ENCODE assay signal across 2 cellular contexts in the genomic region with DNA sequence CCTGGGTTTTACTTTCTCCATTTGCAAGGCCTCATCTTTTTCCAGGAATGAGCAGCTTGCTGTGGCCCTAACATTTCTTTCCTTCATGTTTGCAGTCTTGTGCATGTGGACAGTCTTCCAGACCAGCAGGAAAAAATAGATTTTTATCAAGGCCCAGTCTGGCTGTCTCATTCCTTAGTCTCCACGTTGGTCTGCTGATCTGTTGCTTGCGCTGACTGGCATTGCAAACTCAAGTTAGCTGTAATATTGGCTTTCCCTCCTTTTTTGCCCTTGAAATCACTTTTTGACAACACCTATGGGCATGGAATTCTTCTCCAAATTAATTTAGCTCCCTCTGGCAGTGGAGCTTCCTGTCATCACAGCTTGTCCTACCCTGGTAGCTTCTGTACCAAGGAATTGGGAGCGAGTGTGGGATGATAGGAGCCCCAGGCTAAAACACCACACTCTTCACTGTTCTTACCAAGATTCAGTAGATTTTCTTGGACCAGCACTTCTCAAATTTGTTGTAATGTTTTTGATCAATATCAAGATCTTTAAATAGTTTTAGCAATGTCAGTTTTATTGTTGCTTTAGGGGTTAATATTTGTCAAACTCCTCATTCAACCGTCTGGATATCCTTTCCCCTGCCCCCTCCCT.
TF ChIP-seq lines count a peak whose summit lies in the region.

No MANE protein-coding gene starts in this region.

TF ChIP-seq in GM23338, 12 proteins besides CTCF, POLR2A, EP300 and RAD21:
- TF ChIP-seq, protein P1, sequence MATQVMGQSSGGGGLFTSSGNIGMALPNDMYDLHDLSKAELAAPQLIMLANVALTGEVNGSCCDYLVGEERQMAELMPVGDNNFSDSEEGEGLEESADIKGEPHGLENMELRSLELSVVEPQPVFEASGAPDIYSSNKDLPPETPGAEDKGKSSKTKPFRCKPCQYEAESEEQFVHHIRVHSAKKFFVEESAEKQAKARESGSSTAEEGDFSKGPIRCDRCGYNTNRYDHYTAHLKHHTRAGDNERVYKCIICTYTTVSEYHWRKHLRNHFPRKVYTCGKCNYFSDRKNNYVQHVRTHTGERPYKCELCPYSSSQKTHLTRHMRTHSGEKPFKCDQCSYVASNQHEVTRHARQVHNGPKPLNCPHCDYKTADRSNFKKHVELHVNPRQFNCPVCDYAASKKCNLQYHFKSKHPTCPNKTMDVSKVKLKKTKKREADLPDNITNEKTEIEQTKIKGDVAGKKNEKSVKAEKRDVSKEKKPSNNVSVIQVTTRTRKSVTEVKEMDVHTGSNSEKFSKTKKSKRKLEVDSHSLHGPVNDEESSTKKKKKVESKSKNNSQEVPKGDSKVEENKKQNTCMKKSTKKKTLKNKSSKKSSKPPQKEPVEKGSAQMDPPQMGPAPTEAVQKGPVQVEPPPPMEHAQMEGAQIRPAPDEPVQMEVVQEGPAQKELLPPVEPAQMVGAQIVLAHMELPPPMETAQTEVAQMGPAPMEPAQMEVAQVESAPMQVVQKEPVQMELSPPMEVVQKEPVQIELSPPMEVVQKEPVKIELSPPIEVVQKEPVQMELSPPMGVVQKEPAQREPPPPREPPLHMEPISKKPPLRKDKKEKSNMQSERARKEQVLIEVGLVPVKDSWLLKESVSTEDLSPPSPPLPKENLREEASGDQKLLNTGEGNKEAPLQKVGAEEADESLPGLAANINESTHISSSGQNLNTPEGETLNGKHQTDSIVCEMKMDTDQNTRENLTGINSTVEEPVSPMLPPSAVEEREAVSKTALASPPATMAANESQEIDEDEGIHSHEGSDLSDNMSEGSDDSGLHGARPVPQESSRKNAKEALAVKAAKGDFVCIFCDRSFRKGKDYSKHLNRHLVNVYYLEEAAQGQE (IDR thresholded peaks at IDR 0.05; ENCODE audit: unreplicated experiment), result no peak
- TF ChIP-seq STAT1 (IDR thresholded peaks at IDR 0.05; ENCODE audit: unreplicated experiment), result no peak
- TF ChIP-seq JUNB (IDR thresholded peaks at IDR 0.05; ENCODE audit: unreplicated experiment), result no peak
- TF ChIP-seq, protein P2, sequence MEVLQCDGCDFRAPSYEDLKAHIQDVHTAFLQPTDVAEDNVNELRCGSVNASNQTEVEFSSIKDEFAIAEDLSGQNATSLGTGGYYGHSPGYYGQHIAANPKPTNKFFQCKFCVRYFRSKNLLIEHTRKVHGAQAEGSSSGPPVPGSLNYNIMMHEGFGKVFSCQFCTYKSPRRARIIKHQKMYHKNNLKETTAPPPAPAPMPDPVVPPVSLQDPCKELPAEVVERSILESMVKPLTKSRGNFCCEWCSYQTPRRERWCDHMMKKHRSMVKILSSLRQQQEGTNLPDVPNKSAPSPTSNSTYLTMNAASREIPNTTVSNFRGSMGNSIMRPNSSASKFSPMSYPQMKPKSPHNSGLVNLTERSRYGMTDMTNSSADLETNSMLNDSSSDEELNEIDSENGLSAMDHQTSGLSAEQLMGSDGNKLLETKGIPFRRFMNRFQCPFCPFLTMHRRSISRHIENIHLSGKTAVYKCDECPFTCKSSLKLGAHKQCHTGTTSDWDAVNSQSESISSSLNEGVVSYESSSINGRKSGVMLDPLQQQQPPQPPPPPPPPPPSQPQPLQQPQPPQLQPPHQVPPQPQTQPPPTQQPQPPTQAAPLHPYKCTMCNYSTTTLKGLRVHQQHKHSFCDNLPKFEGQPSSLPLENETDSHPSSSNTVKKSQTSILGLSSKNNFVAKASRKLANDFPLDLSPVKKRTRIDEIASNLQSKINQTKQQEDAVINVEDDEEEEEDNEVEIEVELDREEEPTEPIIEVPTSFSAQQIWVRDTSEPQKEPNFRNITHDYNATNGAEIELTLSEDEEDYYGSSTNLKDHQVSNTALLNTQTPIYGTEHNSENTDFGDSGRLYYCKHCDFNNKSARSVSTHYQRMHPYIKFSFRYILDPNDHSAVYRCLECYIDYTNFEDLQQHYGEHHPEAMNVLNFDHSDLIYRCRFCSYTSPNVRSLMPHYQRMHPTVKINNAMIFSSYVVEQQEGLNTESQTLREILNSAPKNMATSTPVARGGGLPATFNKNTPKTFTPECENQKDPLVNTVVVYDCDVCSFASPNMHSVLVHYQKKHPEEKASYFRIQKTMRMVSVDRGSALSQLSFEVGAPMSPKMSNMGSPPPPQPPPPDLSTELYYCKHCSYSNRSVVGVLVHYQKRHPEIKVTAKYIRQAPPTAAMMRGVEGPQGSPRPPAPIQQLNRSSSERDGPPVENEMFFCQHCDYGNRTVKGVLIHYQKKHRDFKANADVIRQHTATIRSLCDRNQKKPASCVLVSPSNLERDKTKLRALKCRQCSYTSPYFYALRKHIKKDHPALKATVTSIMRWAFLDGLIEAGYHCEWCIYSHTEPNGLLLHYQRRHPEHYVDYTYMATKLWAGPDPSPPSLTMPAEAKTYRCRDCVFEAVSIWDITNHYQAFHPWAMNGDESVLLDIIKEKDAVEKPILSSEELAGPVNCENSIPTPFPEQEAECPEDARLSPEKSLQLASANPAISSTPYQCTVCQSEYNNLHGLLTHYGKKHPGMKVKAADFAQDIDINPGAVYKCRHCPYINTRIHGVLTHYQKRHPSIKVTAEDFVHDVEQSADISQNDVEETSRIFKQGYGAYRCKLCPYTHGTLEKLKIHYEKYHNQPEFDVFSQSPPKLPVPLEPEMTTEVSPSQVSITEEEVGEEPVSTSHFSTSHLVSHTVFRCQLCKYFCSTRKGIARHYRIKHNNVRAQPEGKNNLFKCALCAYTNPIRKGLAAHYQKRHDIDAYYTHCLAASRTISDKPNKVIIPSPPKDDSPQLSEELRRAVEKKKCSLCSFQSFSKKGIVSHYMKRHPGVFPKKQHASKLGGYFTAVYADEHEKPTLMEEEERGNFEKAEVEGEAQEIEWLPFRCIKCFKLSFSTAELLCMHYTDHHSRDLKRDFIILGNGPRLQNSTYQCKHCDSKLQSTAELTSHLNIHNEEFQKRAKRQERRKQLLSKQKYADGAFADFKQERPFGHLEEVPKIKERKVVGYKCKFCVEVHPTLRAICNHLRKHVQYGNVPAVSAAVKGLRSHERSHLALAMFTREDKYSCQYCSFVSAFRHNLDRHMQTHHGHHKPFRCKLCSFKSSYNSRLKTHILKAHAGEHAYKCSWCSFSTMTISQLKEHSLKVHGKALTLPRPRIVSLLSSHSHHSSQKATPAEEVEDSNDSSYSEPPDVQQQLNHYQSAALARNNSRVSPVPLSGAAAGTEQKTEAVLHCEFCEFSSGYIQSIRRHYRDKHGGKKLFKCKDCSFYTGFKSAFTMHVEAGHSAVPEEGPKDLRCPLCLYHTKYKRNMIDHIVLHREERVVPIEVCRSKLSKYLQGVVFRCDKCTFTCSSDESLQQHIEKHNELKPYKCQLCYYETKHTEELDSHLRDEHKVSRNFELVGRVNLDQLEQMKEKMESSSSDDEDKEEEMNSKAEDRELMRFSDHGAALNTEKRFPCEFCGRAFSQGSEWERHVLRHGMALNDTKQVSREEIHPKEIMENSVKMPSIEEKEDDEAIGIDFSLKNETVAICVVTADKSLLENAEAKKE (CRISPR knock-in tag; IDR thresholded peaks at IDR 0.05), result no peak
- no peak for TF ChIP-seq EZH2phosphoT487 (IDR thresholded peaks at IDR 0.05; ENCODE audit: unreplicated experiment)
- TF ChIP-seq EZH2 (IDR thresholded peaks at IDR 0.05; ENCODE audit: low read depth, unreplicated experiment), result no peak
- TF ChIP-seq ZNF331 (CRISPR knock-in tag; IDR thresholded peaks at IDR 0.05; ENCODE audit: low read depth), result no peak
- TF ChIP-seq, protein P3, sequence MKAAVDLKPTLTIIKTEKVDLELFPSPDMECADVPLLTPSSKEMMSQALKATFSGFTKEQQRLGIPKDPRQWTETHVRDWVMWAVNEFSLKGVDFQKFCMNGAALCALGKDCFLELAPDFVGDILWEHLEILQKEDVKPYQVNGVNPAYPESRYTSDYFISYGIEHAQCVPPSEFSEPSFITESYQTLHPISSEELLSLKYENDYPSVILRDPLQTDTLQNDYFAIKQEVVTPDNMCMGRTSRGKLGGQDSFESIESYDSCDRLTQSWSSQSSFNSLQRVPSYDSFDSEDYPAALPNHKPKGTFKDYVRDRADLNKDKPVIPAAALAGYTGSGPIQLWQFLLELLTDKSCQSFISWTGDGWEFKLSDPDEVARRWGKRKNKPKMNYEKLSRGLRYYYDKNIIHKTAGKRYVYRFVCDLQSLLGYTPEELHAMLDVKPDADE (IDR thresholded peaks at IDR 0.05), result no peak
- TF ChIP-seq ZNF114 (CRISPR knock-in tag; IDR thresholded peaks at IDR 0.05), result no peak

TF ChIP-seq in H1, 55 proteins besides CTCF, POLR2A, EP300 and RAD21:
- no peak for TF ChIP-seq SIX5 (IDR thresholded peaks at IDR 0.05; ENCODE audit: low read depth, low read length)
- no peak for TF ChIP-seq YY1 (IDR thresholded peaks at IDR 0.05; ENCODE audit: low read depth, low read length)
- TF ChIP-seq SIRT6 (IDR thresholded peaks at IDR 0.05; ENCODE audit: low read length), result no peak
- TF ChIP-seq RBBP5 (IDR thresholded peaks at IDR 0.05; ENCODE audit: borderline replicate concordance, low read depth, low read length), result no peak
- TF ChIP-seq NRF1 (IDR thresholded peaks at IDR 0.05; ENCODE audit: low read depth, low read length), result no peak
- TF ChIP-seq EZH2 (IDR thresholded peaks at IDR 0.05; ENCODE audit: low read depth, low read length, severe bottlenecking), result no peak
- TF ChIP-seq TEAD4 (IDR thresholded peaks at IDR 0.05; ENCODE audit: low read depth, low read length), result no peak
- no peak for TF ChIP-seq SUZ12 (IDR thresholded peaks at IDR 0.05; ENCODE audit: low read length)
- no peak for TF ChIP-seq ZNF274 (IDR thresholded peaks at IDR 0.05; ENCODE audit: borderline replicate concordance, extremely low read depth, low read length)
- TF ChIP-seq MAFK (IDR thresholded peaks at IDR 0.05; ENCODE audit: low read depth, low read length), result no peak
- no peak for TF ChIP-seq SIN3A (conservative IDR thresholded peaks at IDR 0.05 in 1 of 2, IDR thresholded peaks at IDR 0.05 in 1 of 2; ENCODE audit: low read depth in 1 of 2, low read length in 2 of 2)
- TF ChIP-seq, protein P4, sequence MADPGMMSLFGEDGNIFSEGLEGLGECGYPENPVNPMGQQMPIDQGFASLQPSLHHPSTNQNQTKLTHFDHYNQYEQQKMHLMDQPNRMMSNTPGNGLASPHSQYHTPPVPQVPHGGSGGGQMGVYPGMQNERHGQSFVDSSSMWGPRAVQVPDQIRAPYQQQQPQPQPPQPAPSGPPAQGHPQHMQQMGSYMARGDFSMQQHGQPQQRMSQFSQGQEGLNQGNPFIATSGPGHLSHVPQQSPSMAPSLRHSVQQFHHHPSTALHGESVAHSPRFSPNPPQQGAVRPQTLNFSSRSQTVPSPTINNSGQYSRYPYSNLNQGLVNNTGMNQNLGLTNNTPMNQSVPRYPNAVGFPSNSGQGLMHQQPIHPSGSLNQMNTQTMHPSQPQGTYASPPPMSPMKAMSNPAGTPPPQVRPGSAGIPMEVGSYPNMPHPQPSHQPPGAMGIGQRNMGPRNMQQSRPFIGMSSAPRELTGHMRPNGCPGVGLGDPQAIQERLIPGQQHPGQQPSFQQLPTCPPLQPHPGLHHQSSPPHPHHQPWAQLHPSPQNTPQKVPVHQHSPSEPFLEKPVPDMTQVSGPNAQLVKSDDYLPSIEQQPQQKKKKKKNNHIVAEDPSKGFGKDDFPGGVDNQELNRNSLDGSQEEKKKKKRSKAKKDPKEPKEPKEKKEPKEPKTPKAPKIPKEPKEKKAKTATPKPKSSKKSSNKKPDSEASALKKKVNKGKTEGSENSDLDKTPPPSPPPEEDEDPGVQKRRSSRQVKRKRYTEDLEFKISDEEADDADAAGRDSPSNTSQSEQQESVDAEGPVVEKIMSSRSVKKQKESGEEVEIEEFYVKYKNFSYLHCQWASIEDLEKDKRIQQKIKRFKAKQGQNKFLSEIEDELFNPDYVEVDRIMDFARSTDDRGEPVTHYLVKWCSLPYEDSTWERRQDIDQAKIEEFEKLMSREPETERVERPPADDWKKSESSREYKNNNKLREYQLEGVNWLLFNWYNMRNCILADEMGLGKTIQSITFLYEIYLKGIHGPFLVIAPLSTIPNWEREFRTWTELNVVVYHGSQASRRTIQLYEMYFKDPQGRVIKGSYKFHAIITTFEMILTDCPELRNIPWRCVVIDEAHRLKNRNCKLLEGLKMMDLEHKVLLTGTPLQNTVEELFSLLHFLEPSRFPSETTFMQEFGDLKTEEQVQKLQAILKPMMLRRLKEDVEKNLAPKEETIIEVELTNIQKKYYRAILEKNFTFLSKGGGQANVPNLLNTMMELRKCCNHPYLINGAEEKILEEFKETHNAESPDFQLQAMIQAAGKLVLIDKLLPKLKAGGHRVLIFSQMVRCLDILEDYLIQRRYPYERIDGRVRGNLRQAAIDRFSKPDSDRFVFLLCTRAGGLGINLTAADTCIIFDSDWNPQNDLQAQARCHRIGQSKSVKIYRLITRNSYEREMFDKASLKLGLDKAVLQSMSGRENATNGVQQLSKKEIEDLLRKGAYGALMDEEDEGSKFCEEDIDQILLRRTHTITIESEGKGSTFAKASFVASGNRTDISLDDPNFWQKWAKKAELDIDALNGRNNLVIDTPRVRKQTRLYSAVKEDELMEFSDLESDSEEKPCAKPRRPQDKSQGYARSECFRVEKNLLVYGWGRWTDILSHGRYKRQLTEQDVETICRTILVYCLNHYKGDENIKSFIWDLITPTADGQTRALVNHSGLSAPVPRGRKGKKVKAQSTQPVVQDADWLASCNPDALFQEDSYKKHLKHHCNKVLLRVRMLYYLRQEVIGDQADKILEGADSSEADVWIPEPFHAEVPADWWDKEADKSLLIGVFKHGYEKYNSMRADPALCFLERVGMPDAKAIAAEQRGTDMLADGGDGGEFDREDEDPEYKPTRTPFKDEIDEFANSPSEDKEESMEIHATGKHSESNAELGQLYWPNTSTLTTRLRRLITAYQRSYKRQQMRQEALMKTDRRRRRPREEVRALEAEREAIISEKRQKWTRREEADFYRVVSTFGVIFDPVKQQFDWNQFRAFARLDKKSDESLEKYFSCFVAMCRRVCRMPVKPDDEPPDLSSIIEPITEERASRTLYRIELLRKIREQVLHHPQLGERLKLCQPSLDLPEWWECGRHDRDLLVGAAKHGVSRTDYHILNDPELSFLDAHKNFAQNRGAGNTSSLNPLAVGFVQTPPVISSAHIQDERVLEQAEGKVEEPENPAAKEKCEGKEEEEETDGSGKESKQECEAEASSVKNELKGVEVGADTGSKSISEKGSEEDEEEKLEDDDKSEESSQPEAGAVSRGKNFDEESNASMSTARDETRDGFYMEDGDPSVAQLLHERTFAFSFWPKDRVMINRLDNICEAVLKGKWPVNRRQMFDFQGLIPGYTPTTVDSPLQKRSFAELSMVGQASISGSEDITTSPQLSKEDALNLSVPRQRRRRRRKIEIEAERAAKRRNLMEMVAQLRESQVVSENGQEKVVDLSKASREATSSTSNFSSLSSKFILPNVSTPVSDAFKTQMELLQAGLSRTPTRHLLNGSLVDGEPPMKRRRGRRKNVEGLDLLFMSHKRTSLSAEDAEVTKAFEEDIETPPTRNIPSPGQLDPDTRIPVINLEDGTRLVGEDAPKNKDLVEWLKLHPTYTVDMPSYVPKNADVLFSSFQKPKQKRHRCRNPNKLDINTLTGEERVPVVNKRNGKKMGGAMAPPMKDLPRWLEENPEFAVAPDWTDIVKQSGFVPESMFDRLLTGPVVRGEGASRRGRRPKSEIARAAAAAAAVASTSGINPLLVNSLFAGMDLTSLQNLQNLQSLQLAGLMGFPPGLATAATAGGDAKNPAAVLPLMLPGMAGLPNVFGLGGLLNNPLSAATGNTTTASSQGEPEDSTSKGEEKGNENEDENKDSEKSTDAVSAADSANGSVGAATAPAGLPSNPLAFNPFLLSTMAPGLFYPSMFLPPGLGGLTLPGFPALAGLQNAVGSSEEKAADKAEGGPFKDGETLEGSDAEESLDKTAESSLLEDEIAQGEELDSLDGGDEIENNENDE (IDR thresholded peaks at IDR 0.05; ENCODE audit: insufficient replicate concordance, low read length), result no peak
- TF ChIP-seq KDM1A (IDR thresholded peaks at IDR 0.05; ENCODE audit: borderline replicate concordance, low read length), result no peak
- no peak for TF ChIP-seq CHD1 (IDR thresholded peaks at IDR 0.05; ENCODE audit: low read depth, low read length)
- no peak for TF ChIP-seq POLR2AphosphoS5 (IDR thresholded peaks at IDR 0.05; ENCODE audit: low read depth, low read length)
- no peak for TF ChIP-seq SP4 (IDR thresholded peaks at IDR 0.05; ENCODE audit: low read length)
TF ChIP-seq in H1: peak in this region for 0.
